In genomic region chr6:34025112-34025807, GRCh38 we compare ENCODE assay signal across 28 cellular contexts.
DNase-seq lines count a peak whose midpoint lies in the region; ATAC-seq, FAIRE-seq and TF ChIP-seq lines count a peak whose summit lies in the region.
"Had no signal": no experiment of that assay in that cellular context is flagged by ENCODE, and none has a peak within 500 bp of the region (broad histone marks: within the 10 kb centered on the region; RNA-seq: fewer than 3 reads in every experiment).

No MANE protein-coding gene starts in this region.

- in situ Hi-C loops in IMR-90 (cut with MboI; ENCODE audit: low sequenced_read_pairs) (no loop called here), GM12878 (cut with MboI) (no loop called here)

- H4K8ac ChIP-seq in IMR-90 (ENCODE audit: low read depth in 2 of 2, low read length in 2 of 2): no peak overlapping the region

- H3K27me3 ChIP-seq in IMR-90 (ENCODE audit: control insufficient read depth, insufficient read depth, low read length): peaks cover 60% of the 10 kb centered on the region
- H3K27me3 ChIP-seq in GM12878 (replicated peaks in 1 of 2; ENCODE audit: control insufficient read depth in 2 of 2, insufficient read depth in 2 of 2, low read length in 1 of 2): peaks cover 0 to 1% of the 10 kb centered on the region in 2 experiments; a peak in 3 of 4 replicates
- H3K27me3 ChIP-seq: brain microvascular endothelial cell, gastrocnemius medialis had no signal

- H4K5ac ChIP-seq in IMR-90 (ENCODE audit: low read depth, low read length): no peak overlapping the region

- H3K4me3 ChIP-seq in IMR-90 (ENCODE audit: insufficient read depth, low read depth, low read length) (no peak overlapping the region), GM12878 (no peak overlapping the region)
- H3K4me3 ChIP-seq: A549, gastrocnemius medialis, lung, upper lobe of right lung had no signal

- TF ChIP-seq EP300 in GM12878 (IDR thresholded peaks at IDR 0.05; ENCODE audit: borderline replicate concordance in 1 of 2, control insufficient read depth in 1 of 2, low read depth in 2 of 2, low read length in 2 of 2): no peak

- H3K27ac ChIP-seq in IMR-90 (ENCODE audit: insufficient read depth, low read length): no peak overlapping the region
- H3K27ac ChIP-seq in GM12878 (ENCODE audit: control insufficient read depth, insufficient read depth): no peak overlapping the region
- H3K27ac ChIP-seq: A549, brain microvascular endothelial cell, gastrocnemius medialis, upper lobe of right lung had no signal

- H2AFZ ChIP-seq in IMR-90 (replicated peaks; ENCODE audit: low read length, poor library complexity): no peak overlapping the region
- no peak overlapping the region for H2AFZ ChIP-seq in GM12878 (ENCODE audit: control insufficient read depth, low read depth, low read length)

- H3K18ac ChIP-seq in IMR-90 (ENCODE audit: low read depth, low read length): no peak overlapping the region

- H3K4me2 ChIP-seq in IMR-90 (ENCODE audit: low read depth, low read length): no peak overlapping the region
- H3K4me2 ChIP-seq in GM12878 (ENCODE audit: control insufficient read depth, insufficient read depth): no peak overlapping the region
- H3K4me2 ChIP-seq: A549 had no signal

- H2BK20ac ChIP-seq in IMR-90 (ENCODE audit: low read depth, low read length): no peak overlapping the region

- no peak overlapping the region for H3K14ac ChIP-seq in IMR-90 (replicated peaks; ENCODE audit: low read depth, low read length)

- no peaks in the 10 kb centered on the region for H3K79me2 ChIP-seq in GM12878 (ENCODE audit: control insufficient read depth, insufficient read depth, low read length)

- no peaks in the 10 kb centered on the region for H3K79me1 ChIP-seq in IMR-90 (ENCODE audit: low read depth in 1 of 2, low read length in 2 of 2)

- peak; percentile 17 to 33 for DNase-seq in NCI-H526 (lab: John Stamatoyannopoulos, UW)
- DNase-seq in NCI-H526 treated with DMSO at 0.1 percent for 48 hours (lab: John Stamatoyannopoulos, UW): no peak
- no peak for DNase-seq in IMR-90
- DNase-seq in GM12878 (ENCODE audit: low read depth, low spot score): no peak
- DNase-seq in retina: peak; percentile 16
- no peak for DNase-seq in NCI-H524 (lab: John Stamatoyannopoulos, UW)
- DNase-seq in A172 (ENCODE audit: low spot score): no peak
- DNase-seq in stimulated activated CD8-positive, alpha-beta memory T cell treated with anti-CD3 and anti-CD28 coated beads, Interleukin-4, amount 100 ng/mL, for 48 hours: no peak
- DNase-seq: activated CD4-positive, alpha-beta memory T cell treated with anti-CD3 and anti-CD28 coated beads, Interleukin-2, amount 10 ng/mL, durations not matched to agents 7 days and 5 days; activated naive CD4-positive, alpha-beta T cell treated with anti-CD3 and anti-CD28 coated beads, Interleukin-2, amount 50 U/mL, for 16 hours; brain microvascular endothelial cell; gastrocnemius medialis; HCEC 1CT; hippocampal formation; Kasumi-1; left cardiac atrium; NCI-H187; NCI-H510A treated with DMSO at 0.1 percent for 48 hours; Right ventricle myocardium superior; stimulated activated naive CD4-positive, alpha-beta T cell; T-helper 2 cell; upper lobe of right lung had no signal

- no peaks in the 10 kb centered on the region for H3K9me3 ChIP-seq in IMR-90 (ENCODE audit: control insufficient read depth, insufficient read depth, low read length)
- H3K9me3 ChIP-seq in GM12878 (replicated peaks; ENCODE audit: control insufficient read depth, insufficient read depth, low read length): no peaks in the 10 kb centered on the region
- H3K9me3 ChIP-seq: A549, gastrocnemius medialis, upper lobe of right lung had no signal

- TF ChIP-seq RAD21 in IMR-90 (IDR thresholded peaks at IDR 0.05; ENCODE audit: low read length) (no peak), GM12878 (IDR thresholded peaks at IDR 0.05; ENCODE audit: insufficient read depth, low read depth, low read length) (no peak)

- H3K9ac ChIP-seq in IMR-90 (ENCODE audit: low read depth, low read length) (no peak overlapping the region), GM12878 (ENCODE audit: control insufficient read depth, insufficient read depth, low read length) (no peak overlapping the region)

- H2AK5ac ChIP-seq in IMR-90 (ENCODE audit: low read depth, low read length): no peak overlapping the region

- H3K4me1 ChIP-seq in IMR-90 (ENCODE audit: control insufficient read depth, insufficient read depth, low read length) (no peaks in the 10 kb centered on the region), GM12878 (ENCODE audit: control insufficient read depth, insufficient read depth, low read length) (no peaks in the 10 kb centered on the region)
- H3K4me1 ChIP-seq: A549, gastrocnemius medialis, upper lobe of right lung had no signal

- intact Hi-C loops in IMR-90 (cut with micrococcal nuclease) (loop anchor here (5.0 kb wide), 1 partner anchor 238 kb away; the partner anchor contains the start of gene LEMD2), GM12878 (cut with micrococcal nuclease; ENCODE audit: unreplicated experiment) (no loop called here)

- SMC1A ChIA-PET in GM12878 (lab: Charles Lee; ENCODE audit: uncharacterized antibody, unreplicated experiment): no interaction called here

- RAD21 ChIA-PET in GM12878 (lab: Charles Lee; ENCODE audit: unreplicated experiment): interaction anchor here (1.1 to 1.7 kb wide), 3 partner anchors 254 to 258 kb away, joined by 4 to 5 read pairs (median 4); no protein-coding TSS in a partner anchor

- dilution Hi-C loops in IMR-90 (cut with HindIII; ENCODE audit: low sequenced_read_pairs, unreplicated experiment): no loop called here

- ATAC-seq in IMR-90 (ENCODE audit: low read depth) (no peak), GM12878 (no peak)
- ATAC-seq: A549; activated T-helper 17 cell treated with anti-CD3 and anti-CD28 coated beads, Interleukin-2, amount 50 U/mL, for 72 hours; gastrocnemius medialis; left cardiac atrium; Panc1; upper lobe of right lung had no signal

- TF ChIP-seq CTCF in IMR-90 (conservative IDR thresholded peaks at IDR 0.05; ENCODE audit: low read depth, low read length) (no peak), GM12878 (IDR thresholded peaks at IDR 0.05 in 2 of 3, conservative IDR thresholded peaks at IDR 0.05 in 1 of 3; ENCODE audit: control insufficient read depth in 2 of 3, extremely low read depth in 1 of 3, insufficient read depth in 1 of 3, low read depth in 3 of 3, low read length in 3 of 3) (no peak)

- no peaks in the 10 kb centered on the region for H4K20me1 ChIP-seq in IMR-90 (ENCODE audit: insufficient read depth, low read length)
- no peaks in the 10 kb centered on the region for H4K20me1 ChIP-seq in GM12878 (ENCODE audit: control insufficient read depth, insufficient read depth)

- H3K36me3 ChIP-seq in IMR-90 (ENCODE audit: control insufficient read depth, insufficient read depth, low read length): no peaks in the 10 kb centered on the region
- H3K36me3 ChIP-seq in GM12878 (ENCODE audit: control insufficient read depth in 2 of 2, insufficient read depth in 2 of 2, low read length in 1 of 2): no peaks in the 10 kb centered on the region
- H3K36me3 ChIP-seq: brain microvascular endothelial cell, gastrocnemius medialis, upper lobe of right lung had no signal

- FAIRE-seq in GM12878 (lab: Jason Lieb, UNC): no peak
- FAIRE-seq: A549, endothelial cell of umbilical vein, G401.6 had no signal

- H3K56ac ChIP-seq in IMR-90 (ENCODE audit: extremely low read depth, insufficient read depth, low read length): no peak overlapping the region

- no peaks in the 10 kb centered on the region for H3K9me1 ChIP-seq in IMR-90 (ENCODE audit: insufficient read depth, low read length)

- BruUV-seq in IMR-90 (replicated peaks; lab: Mats Ljungman, UMichigan) (no TSS peak), GM12878 (replicated peaks; lab: Mats Ljungman, UMichigan) (no TSS peak)

- H3K4ac ChIP-seq in IMR-90 (ENCODE audit: low read depth, low read length): no peak overlapping the region

- H2BK5ac ChIP-seq in IMR-90 (ENCODE audit: low read depth, low read length, poor library complexity, severe bottlenecking): no peak overlapping the region

- POLR2A ChIA-PET in IMR-90 (lab: Charles Lee; ENCODE audit: unreplicated experiment): no interaction called here
- POLR2A ChIA-PET in GM12878 (lab: Charles Lee): no interaction called here

- H2AK9ac ChIP-seq in IMR-90 (replicated peaks; ENCODE audit: low read depth, low read length, poor library complexity): peak overlapping the region; percentile 65

- H3K23ac ChIP-seq in IMR-90 (ENCODE audit: low read depth, low read length): no peak overlapping the region

- no peak for TF ChIP-seq POLR2A in IMR-90 (IDR thresholded peaks at IDR 0.05; ENCODE audit: low read depth, low read length)
- TF ChIP-seq POLR2A in GM12878 (IDR thresholded peaks at IDR 0.05; ENCODE audit: low read depth, low read length): no peak

- 0% methylated on average over 1 of the region's 8 CpGs; no CpG with 5 or more reads in 1 of the 2 experiments for WGBS in IMR-90 (ENCODE audit: extremely low coverage in 2 of 2, insufficient read length in 1 of 2), 2 experiments
- 17% methylated on average over 8 of the region's 8 CpGs for WGBS in GM12878 (ENCODE audit: insufficient coverage, insufficient replicate concordance, low lambda C conversion rate, missing lambda C conversion rate)

- no peak overlapping the region for H2BK15ac ChIP-seq in IMR-90 (ENCODE audit: low read depth, low read length)

- CTCF ChIA-PET in IMR-90 (lab: Yijun Ruan, JAX) (interaction anchor here (0.8 to 1.8 kb wide), 2 partner anchors 9 to 254 kb away, joined by 3 to 9 read pairs; no protein-coding TSS in a partner anchor), GM12878 (lab: Yijun Ruan, JAX) (interaction anchor here (0.8 to 6.0 kb wide), 4 partner anchors 137 to 310 kb away, joined by 3 to 49 read pairs (median 5); no protein-coding TSS in a partner anchor)

- H2BK120ac ChIP-seq in IMR-90 (ENCODE audit: low read depth, low read length): no peak overlapping the region

- H4K91ac ChIP-seq in IMR-90 (ENCODE audit: insufficient read depth, low read depth, low read length): no peak overlapping the region

TF ChIP-seq in IMR-90, 13 proteins besides CTCF, POLR2A, EP300 and RAD21 (continues in another document):
- TF ChIP-seq BHLHE40 (IDR thresholded peaks at IDR 0.05; ENCODE audit: low read depth, low read length) (no peak), SMC3 (IDR thresholded peaks at IDR 0.05; ENCODE audit: low read depth, low read length) (no peak), FOS (IDR thresholded peaks at IDR 0.05; ENCODE audit: low read depth, low read length) (no peak), RCOR1 (IDR thresholded peaks at IDR 0.05; ENCODE audit: insufficient replicate concordance, low read length) (no peak)

Comparison
In these comparisons a context has a peak if more than half of its experiments do, and no peak if none do; other contexts are left out.
1. DNase-seq: peak in NCI-H526 (2 of 2) and retina (single experiment); none in NCI-H526 treated with DMSO at 0.1 percent for 48 hours (single experiment), IMR-90 (single experiment), GM12878 (single experiment), NCI-H524 (0 of 2), A172 (single experiment) and stimulated activated CD8-positive, alpha-beta memory T cell treated with anti-CD3 and anti-CD28 coated beads, Interleukin-4, amount 100 ng/mL, for 48 hours (single experiment).